In genomic region chr7:25707733-25708132, GRCh38 we compare ENCODE assay signal across 24 cellular contexts.
DNase-seq lines count a peak whose midpoint lies in the region; ATAC-seq and TF ChIP-seq lines count a peak whose summit lies in the region.
"Had no signal": no experiment of that assay in that cellular context is flagged by ENCODE, and none has a peak within 500 bp of the region (broad histone marks: within the 10 kb centered on the region; RNA-seq: fewer than 3 reads in every experiment).

No MANE protein-coding gene starts in this region.

- H3K9ac ChIP-seq in smooth muscle cell (ENCODE audit: low read depth), result no peak overlapping the region

- no peaks in the 10 kb centered on the region for H3K27me3 ChIP-seq in kidney epithelial cell (ENCODE audit: control insufficient read depth, insufficient read depth, low read length)
- no peaks in the 10 kb centered on the region for H3K27me3 ChIP-seq in smooth muscle cell (ENCODE audit: low read depth)
- H3K27me3 ChIP-seq: cardiac muscle cell, spleen, transverse colon had no signal

- peak overlapping the region; percentile 56 for H3K27ac ChIP-seq in smooth muscle cell (ENCODE audit: low read depth)
- H3K27ac ChIP-seq: cardiac muscle cell, HL-60, spleen had no signal

- no peak for ATAC-seq in GM19455 (IDR thresholded peaks at IDR 0.05; ENCODE audit: unreplicated experiment)
- ATAC-seq: activated CD8-positive, alpha-beta T cell treated with anti-CD3 and anti-CD28 coated beads, Interleukin-2, amount 10 ng/mL, durations not matched to agents 7 days and 5 days; Right ventricle myocardium inferior; stimulated activated naive CD8-positive, alpha-beta T cell treated with anti-CD3 and anti-CD28 coated beads, Interleukin-15, amount 100 ng/mL, for 72 hours had no signal

- no peak overlapping the region for H3K4me3 ChIP-seq in kidney epithelial cell (ENCODE audit: low read depth, low read length)
- no peak overlapping the region for H3K4me3 ChIP-seq in smooth muscle cell
- H3K4me3 ChIP-seq: cardiac muscle cell, spleen, transverse colon had no signal

- H3K4me1 ChIP-seq in smooth muscle cell (ENCODE audit: low read depth), result peaks cover 5% of the 10 kb centered on the region
- H3K4me1 ChIP-seq: spleen had no signal

- TF ChIP-seq CTCF in kidney epithelial cell (IDR thresholded peaks at IDR 0.05; ENCODE audit: insufficient read depth, low read length, poor library complexity, severe bottlenecking) (no peak), smooth muscle cell (IDR thresholded peaks at IDR 0.05; ENCODE audit: borderline replicate concordance, insufficient read depth, poor library complexity, severe bottlenecking) (no peak)

- no peaks in the 10 kb centered on the region for H3K36me3 ChIP-seq in kidney epithelial cell (ENCODE audit: control insufficient read depth, insufficient read depth, low read length)
- H3K36me3 ChIP-seq in smooth muscle cell (ENCODE audit: low read depth), result no peaks in the 10 kb centered on the region
- H3K36me3 ChIP-seq: cardiac muscle cell, spleen, transverse colon had no signal

- H2AFZ ChIP-seq in smooth muscle cell (ENCODE audit: low read depth), result no peak overlapping the region

- no peaks in the 10 kb centered on the region for H4K20me1 ChIP-seq in smooth muscle cell (ENCODE audit: low read depth)

- DNase-seq in DMS79 treated with DMSO at 0.1 percent for 48 hours (lab: John Stamatoyannopoulos, UW) (peak; percentile 40), DMS79 (lab: John Stamatoyannopoulos, UW) (no peak), astrocyte of the hippocampus (ENCODE audit: low read depth, low spot score) (peak; percentile 26), kidney epithelial cell (ENCODE audit: low read depth) (peak; percentile 59), smooth muscle cell (lab: John Stamatoyannopoulos, UW; ENCODE audit: unreplicated experiment) (no peak), germinal center (ENCODE audit: low spot score) (no peak)
- DNase-seq in stimulated activated naive CD4-positive, alpha-beta T cell treated with Interleukin-2 at 50 U/mL for 16 hours (lab: John Stamatoyannopoulos, UW), result no peak
- DNase-seq: 8988T; activated CD4-positive, CD25-positive, alpha-beta regulatory T cell treated with anti-CD3 and anti-CD28 coated beads, Interleukin-2, amount 50 U/mL, for 72 hours; activated CD8-positive, alpha-beta T cell treated with anti-CD3 and anti-CD28 coated beads, Interleukin-2, amount 10 ng/mL, durations not matched to agents 7 days and 5 days; CD8-positive, alpha-beta memory T cell; DND-41; GOT3; NCI-H1417 treated with DMSO at 0.1 percent for 48 hours; OCI-M1; spleen; stimulated activated CD4-positive, alpha-beta T cell treated with anti-CD3 and anti-CD28 coated beads, Interleukin-4, amount 100 ng/mL, for 4 hours; stimulated activated naive CD8-positive, alpha-beta T cell treated with anti-CD3 and anti-CD28 coated beads, Interleukin-15, amount 100 ng/mL, for 72 hours; SW 1271; transverse colon had no signal

- H3K4me2 ChIP-seq in smooth muscle cell, result peak overlapping the region; percentile 61

- no peaks in the 10 kb centered on the region for H3K79me2 ChIP-seq in smooth muscle cell (ENCODE audit: low read depth)

- WGBS in smooth muscle cell (ENCODE audit: low lambda C conversion rate), result 17% methylated on average over 4 of the region's 4 CpGs

- no peaks in the 10 kb centered on the region for H3K9me3 ChIP-seq in smooth muscle cell (replicated peaks; ENCODE audit: low read depth)
- H3K9me3 ChIP-seq: transverse colon had no signal

- peaks cover 5% of the 10 kb centered on the region for H3F3A ChIP-seq in smooth muscle cell (ENCODE audit: low read depth)

Comparison
In these comparisons a context has a peak if more than half of its experiments do, and no peak if none do; other contexts are left out.
1. DNase-seq: peak in DMS79 treated with DMSO at 0.1 percent for 48 hours (single experiment), astrocyte of the hippocampus (single experiment) and kidney epithelial cell (single experiment); none in DMS79 (single experiment), smooth muscle cell (single experiment), germinal center (single experiment) and stimulated activated naive CD4-positive, alpha-beta T cell treated with Interleukin-2 at 50 U/mL for 16 hours (single experiment).